ENCODE assay signal across 2 cellular contexts in genomic region chr6:75605635-75606034, GRCh38.
TF ChIP-seq lines count a peak whose summit lies in the region.

No MANE protein-coding gene starts in this region.

TF ChIP-seq in HEK293, 187 proteins besides CTCF, POLR2A, EP300 and RAD21 (continues in another document):
- TF ChIP-seq ZNF335 (tag by site-specific recombination; conservative IDR thresholded peaks at IDR 0.05) (no peak), GLI4 (tag by site-specific recombination; IDR thresholded peaks at IDR 0.05) (no peak), PRDM6 (tag by site-specific recombination; IDR thresholded peaks at IDR 0.05) (peak; percentile 57; the same call in 1 of the 2 replicates), ZNF37A (tag by site-specific recombination; IDR thresholded peaks at IDR 0.05) (no peak), REST (tag by site-specific recombination; IDR thresholded peaks at IDR 0.05) (no peak), ZNF404 (tag by site-specific recombination; IDR thresholded peaks at IDR 0.05) (no peak), ZBTB7A (tag by site-specific recombination; IDR thresholded peaks at IDR 0.05; ENCODE audit: low read depth) (no peak), ZNF558 (tag by site-specific recombination; IDR thresholded peaks at IDR 0.05) (no peak), MYNN (tag by site-specific recombination; IDR thresholded peaks at IDR 0.05; ENCODE audit: borderline replicate concordance) (no peak), ZNF792 (tag by site-specific recombination; IDR thresholded peaks at IDR 0.05) (no peak), ZNF530 (tag by site-specific recombination; IDR thresholded peaks at IDR 0.05; ENCODE audit: low read depth) (no peak), ZFP69B (tag by site-specific recombination; IDR thresholded peaks at IDR 0.05) (no peak), MZF1 (tag by site-specific recombination; IDR thresholded peaks at IDR 0.05; ENCODE audit: borderline replicate concordance) (no peak), ZNF350 (tag by site-specific recombination; IDR thresholded peaks at IDR 0.05) (no peak), ZNF76 (tag by site-specific recombination; IDR thresholded peaks at IDR 0.05; ENCODE audit: borderline replicate concordance, low read depth) (no peak), ZNF423 (tag by site-specific recombination; IDR thresholded peaks at IDR 0.05) (no peak), ZBTB1 (tag by site-specific recombination; IDR thresholded peaks at IDR 0.05) (no peak), ZXDB (tag by site-specific recombination; IDR thresholded peaks at IDR 0.05) (no peak; the same call in 1 of the 2 replicates), ZNF707 (tag by site-specific recombination; IDR thresholded peaks at IDR 0.05) (no peak)
- TF ChIP-seq, protein P1, sequence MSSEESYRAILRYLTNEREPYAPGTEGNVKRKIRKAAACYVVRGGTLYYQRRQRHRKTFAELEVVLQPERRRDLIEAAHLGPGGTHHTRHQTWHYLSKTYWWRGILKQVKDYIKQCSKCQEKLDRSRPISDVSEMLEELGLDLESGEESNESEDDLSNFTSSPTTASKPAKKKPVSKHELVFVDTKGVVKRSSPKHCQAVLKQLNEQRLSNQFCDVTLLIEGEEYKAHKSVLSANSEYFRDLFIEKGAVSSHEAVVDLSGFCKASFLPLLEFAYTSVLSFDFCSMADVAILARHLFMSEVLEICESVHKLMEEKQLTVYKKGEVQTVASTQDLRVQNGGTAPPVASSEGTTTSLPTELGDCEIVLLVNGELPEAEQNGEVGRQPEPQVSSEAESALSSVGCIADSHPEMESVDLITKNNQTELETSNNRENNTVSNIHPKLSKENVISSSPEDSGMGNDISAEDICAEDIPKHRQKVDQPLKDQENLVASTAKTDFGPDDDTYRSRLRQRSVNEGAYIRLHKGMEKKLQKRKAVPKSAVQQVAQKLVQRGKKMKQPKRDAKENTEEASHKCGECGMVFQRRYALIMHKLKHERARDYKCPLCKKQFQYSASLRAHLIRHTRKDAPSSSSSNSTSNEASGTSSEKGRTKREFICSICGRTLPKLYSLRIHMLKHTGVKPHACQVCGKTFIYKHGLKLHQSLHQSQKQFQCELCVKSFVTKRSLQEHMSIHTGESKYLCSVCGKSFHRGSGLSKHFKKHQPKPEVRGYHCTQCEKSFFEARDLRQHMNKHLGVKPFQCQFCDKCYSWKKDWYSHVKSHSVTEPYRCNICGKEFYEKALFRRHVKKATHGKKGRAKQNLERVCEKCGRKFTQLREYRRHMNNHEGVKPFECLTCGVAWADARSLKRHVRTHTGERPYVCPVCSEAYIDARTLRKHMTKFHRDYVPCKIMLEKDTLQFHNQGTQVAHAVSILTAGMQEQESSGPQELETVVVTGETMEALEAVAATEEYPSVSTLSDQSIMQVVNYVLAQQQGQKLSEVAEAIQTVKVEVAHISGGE (tag by site-specific recombination; conservative IDR thresholded peaks at IDR 0.05; ENCODE audit: low read depth) = no peak
- TF ChIP-seq, protein P2, sequence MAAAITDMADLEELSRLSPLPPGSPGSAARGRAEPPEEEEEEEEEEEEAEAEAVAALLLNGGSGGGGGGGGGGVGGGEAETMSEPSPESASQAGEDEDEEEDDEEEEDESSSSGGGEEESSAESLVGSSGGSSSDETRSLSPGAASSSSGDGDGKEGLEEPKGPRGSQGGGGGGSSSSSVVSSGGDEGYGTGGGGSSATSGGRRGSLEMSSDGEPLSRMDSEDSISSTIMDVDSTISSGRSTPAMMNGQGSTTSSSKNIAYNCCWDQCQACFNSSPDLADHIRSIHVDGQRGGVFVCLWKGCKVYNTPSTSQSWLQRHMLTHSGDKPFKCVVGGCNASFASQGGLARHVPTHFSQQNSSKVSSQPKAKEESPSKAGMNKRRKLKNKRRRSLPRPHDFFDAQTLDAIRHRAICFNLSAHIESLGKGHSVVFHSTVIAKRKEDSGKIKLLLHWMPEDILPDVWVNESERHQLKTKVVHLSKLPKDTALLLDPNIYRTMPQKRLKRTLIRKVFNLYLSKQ (tag by site-specific recombination; IDR thresholded peaks at IDR 0.05; ENCODE audit: borderline replicate concordance) = no peak

TF ChIP-seq in K562, 482 proteins besides CTCF, POLR2A, EP300 and RAD21:
- TF ChIP-seq NKRF (IDR thresholded peaks at IDR 0.05; ENCODE audit: borderline replicate concordance) = no peak
TF ChIP-seq in K562: peak in this region for 0.
